Comparison of ENCODE assay signal across 8 cellular contexts in genomic region chr4:184745747-184746531, GRCh38. TPM values are rescaled to one million over a fixed set of nuclear protein-coding genes. Genes with fewer than 3 reads are reported as not detected.
A peak's percentile ranks its signal among the peaks of the same experiment; 100 is the strongest.
DNase-seq lines count a peak whose midpoint lies in the region; ATAC-seq lines count a peak whose summit lies in the region.

No MANE protein-coding gene starts in this region.

- no peaks in the 10 kb centered on the region for H3K36me3 Mint-ChIP-seq in naive thymus-derived CD4-positive, alpha-beta T cell

- POLR2A ChIA-PET in naive thymus-derived CD4-positive, alpha-beta T cell (lab: Charles Lee), result interaction anchor here (0.7 to 2.4 kb wide), 4 partner anchors 12 to 482 kb away, joined by 3 to 7 read pairs (median 4); partner anchors contain the start of gene CENPU

- H3K4me1 Mint-ChIP-seq in naive thymus-derived CD4-positive, alpha-beta T cell, result peaks cover 14 to 19% (median 18%) of the 10 kb centered on the region in 7 donors

- peak; percentile 68 for DNase-seq in NCI-H1436 (lab: John Stamatoyannopoulos, UW)
- DNase-seq in NCI-H1436 treated with DMSO at 0.1 percent for 48 hours (lab: John Stamatoyannopoulos, UW), result no peak
- peak; percentile 64 for DNase-seq in HT1080 (ENCODE audit: low read depth)
- peak; percentile 95 for DNase-seq in OCI-M1 (lab: John Stamatoyannopoulos, UW)
- peak; percentile 54 for DNase-seq in activated T-cell treated with anti-CD3 and anti-CD28 coated beads for 48 hours (ENCODE audit: low read depth)
- peak; percentile 37 to 82 (median 76) for DNase-seq in naive thymus-derived CD4-positive, alpha-beta T cell
- DNase-seq in stimulated activated CD8-positive, alpha-beta memory T cell treated with anti-CD3 and anti-CD28 coated beads, Interleukin-7, amount 100 ng/mL, for 48 hours (ENCODE audit: extremely low read depth in 1 of 2, low read depth in 1 of 2), result peak; percentile 27 to 55

- no peaks in the 10 kb centered on the region for H3K9me3 Mint-ChIP-seq in naive thymus-derived CD4-positive, alpha-beta T cell

- CTCF ChIA-PET in naive thymus-derived CD4-positive, alpha-beta T cell (lab: Charles Lee), result interaction anchor here (0.6 to 2.9 kb wide), 18 partner anchors 11 to 659 kb away, joined by 3 to 10 read pairs (median 4); partner anchors contain the start of gene CENPU

- peak; percentile 93 for ATAC-seq in naive thymus-derived CD4-positive, alpha-beta T cell

- peak overlapping the region; percentile 18 to 73 (median 54) for H3K4me3 Mint-ChIP-seq in naive thymus-derived CD4-positive, alpha-beta T cell

- H3K27me3 ChIP-seq in esophagus (ENCODE audit: control insufficient read depth in 1 of 2, insufficient read depth in 2 of 2, low read length in 2 of 2), result no peaks in the 10 kb centered on the region
- no peaks in the 10 kb centered on the region for H3K27me3 ChIP-seq in naive thymus-derived CD4-positive, alpha-beta T cell (ENCODE audit: control insufficient read depth in 2 of 2, insufficient read depth in 2 of 2, low read length in 2 of 2)

- peaks cover 0 to 2% (median 0%) of the 10 kb centered on the region in 5 donors for H3K27me3 Mint-ChIP-seq in naive thymus-derived CD4-positive, alpha-beta T cell

- H3K9me3 ChIP-seq in esophagus (ENCODE audit: control insufficient read depth in 2 of 2, insufficient read depth in 1 of 2, low read depth in 1 of 2, low read length in 1 of 2), result no peaks in the 10 kb centered on the region
- no peaks in the 10 kb centered on the region for H3K9me3 ChIP-seq in naive thymus-derived CD4-positive, alpha-beta T cell (ENCODE audit: control insufficient read depth in 2 of 3, low read length in 3 of 3)

- 28 to 31% methylated on average over 12 of the region's 12 CpGs for WGBS in esophagus, 2 donors

- H3K4me1 ChIP-seq in esophagus (ENCODE audit: control insufficient read depth in 2 of 2, insufficient read depth in 2 of 2, low read length in 1 of 2), result peaks cover 7 to 12% of the 10 kb centered on the region in 2 donors
- H3K4me1 ChIP-seq in naive thymus-derived CD4-positive, alpha-beta T cell (ENCODE audit: control insufficient read depth in 2 of 2, insufficient read depth in 2 of 2, low read length in 2 of 2), result peaks cover 0 to 14% of the 10 kb centered on the region in 2 donors

- peak overlapping the region; percentile 58 to 90 (median 88) for H3K27ac Mint-ChIP-seq in naive thymus-derived CD4-positive, alpha-beta T cell

- no peak overlapping the region for H3K4me3 ChIP-seq in esophagus (ENCODE audit: low read depth in 1 of 2, low read length in 2 of 2)
- H3K4me3 ChIP-seq in naive thymus-derived CD4-positive, alpha-beta T cell (ENCODE audit: low read length), result no peak overlapping the region

- intact Hi-C loops in naive thymus-derived CD4-positive, alpha-beta T cell (cut with micrococcal nuclease), result loop anchor here (1.0 to 2.0 kb wide), 14 partner anchors 12 to 482 kb away; partner anchors contain the start of genes ACSL1 (in 2 of the 2), CASP3 (in 1 of the 2), CENPU (in 1 of the 2) and PRIMPOL (in 1 of the 2)

- peak overlapping the region; percentile 91 to 99 for H3K27ac ChIP-seq in esophagus (ENCODE audit: low read depth in 2 of 2, low read length in 1 of 2)
- H3K27ac ChIP-seq in naive thymus-derived CD4-positive, alpha-beta T cell (ENCODE audit: low read depth, low read length), result peak overlapping the region; percentile 30

- H3K36me3 ChIP-seq in esophagus (ENCODE audit: control insufficient read depth in 2 of 2, insufficient read depth in 2 of 2, low read length in 1 of 2), result no peaks in the 10 kb centered on the region
- no peaks in the 10 kb centered on the region for H3K36me3 ChIP-seq in naive thymus-derived CD4-positive, alpha-beta T cell (ENCODE audit: control insufficient read depth in 2 of 3, insufficient read depth in 3 of 3, low read length in 3 of 3)

RNA-seq across cellular contexts. Expression of gene CENPU, which starts 12.0 kb away (rescaled TPM):
- 37.1 and 37.3 TPM in 2 replicates for total RNA-seq in HT1080 (2014; rRNA removed; shearing (Covaris generic))
- 35.6 and 39.1 TPM in 2 replicates for polyA plus RNA-seq in HT1080 (2015; cell fraction: cytosol; rRNA removed)
- polyA plus RNA-seq in HT1080 (2015; cell fraction: nucleus; rRNA removed), result 51.2 and 55.4 TPM in 2 replicates
- polyA plus RNA-seq in esophagus, result 10 to 100 TPM; 19.0 to 23.5 TPM
- total RNA-seq in naive thymus-derived CD4-positive, alpha-beta T cell, result 10 to 100 TPM in 1 of 5 experiments, 1 to 10 TPM in 4; 1.1 to 43.8 (median 3.1) TPM
- 1 to 10 TPM; 1.9 to 2.7 TPM for polyA plus RNA-seq in naive thymus-derived CD4-positive, alpha-beta T cell
